21 cellular contexts compared by ENCODE assay signal in genomic region chr20:64264091-64264490, GRCh38.
"Had no signal": no experiment of that assay in that cellular context is flagged by ENCODE, and none has a peak within 500 bp of the region (broad histone marks: within the 10 kb centered on the region; RNA-seq: fewer than 3 reads in every experiment).

No MANE protein-coding gene starts in this region.

- H3K9me3 Mint-ChIP-seq: endodermal cell; natural killer cell; neural crest cell; stimulated activated effector memory CD8-positive, alpha-beta T cell treated with anti-CD3 and anti-CD28 coated beads, Interleukin-12 subunit alpha, Interleukin-12 subunit beta, amount 100 ng/mL, for 72 hours had no signal

- H3K4me3 Mint-ChIP-seq: endodermal cell; natural killer cell; neural crest cell; stimulated activated effector memory CD8-positive, alpha-beta T cell treated with anti-CD3 and anti-CD28 coated beads, Interleukin-12 subunit alpha, Interleukin-12 subunit beta, amount 100 ng/mL, for 72 hours had no signal

- H3K9me3 ChIP-seq: heart left ventricle, right atrium auricular region, sigmoid colon, tibial artery, upper lobe of right lung, vagina had no signal

- H3K4me3 ChIP-seq: coronary artery, heart left ventricle, right atrium auricular region, sigmoid colon, tibial artery, upper lobe of right lung, vagina had no signal

- H3K36me3 Mint-ChIP-seq: natural killer cell had no signal

- H3K27ac ChIP-seq: coronary artery, sigmoid colon, tibial artery, upper lobe of right lung, vagina had no signal

- H3K27me3 ChIP-seq: heart left ventricle, right atrium auricular region, sigmoid colon, tibial artery, upper lobe of right lung, vagina had no signal

- H3K36me3 ChIP-seq: right atrium auricular region had no signal

- ATAC-seq: heart left ventricle; left lobe of liver; natural killer cell; stimulated activated effector memory CD8-positive, alpha-beta T cell treated with anti-CD3 and anti-CD28 coated beads, Interleukin-12 subunit alpha, Interleukin-12 subunit beta, amount 100 ng/mL, for 72 hours; stimulated activated naive CD8-positive, alpha-beta T cell treated with anti-CD3 and anti-CD28 coated beads, Interleukin-15, Interleukin-2, amounts not matched to agents 100 U/mL and 50 U/mL, for 24 hours; upper lobe of right lung had no signal

- DNase-seq: effector CD4-positive, alpha-beta T cell; endodermal cell; erythroblast; heart left ventricle; hippocampal formation; islet precursor cell; mammary epithelial cell; natural killer cell; posterior cingulate gyrus; sigmoid colon; small intestine; stimulated activated CD4-positive, alpha-beta T cell treated with anti-CD3 and anti-CD28 coated beads, Interleukin-2, amount 100 ng/mL, for 48 hours; stimulated activated naive CD8-positive, alpha-beta T cell treated with anti-CD3 and anti-CD28 coated beads, Interleukin-15, Interleukin-2, amounts not matched to agents 100 U/mL and 50 U/mL, for 24 hours; tibial artery; upper lobe of right lung had no signal

- H3K27ac Mint-ChIP-seq: endodermal cell; natural killer cell; stimulated activated effector memory CD8-positive, alpha-beta T cell treated with anti-CD3 and anti-CD28 coated beads, Interleukin-12 subunit alpha, Interleukin-12 subunit beta, amount 100 ng/mL, for 72 hours had no signal
